ENCODE assay signal across 8 cellular contexts in genomic region chr3:170179444-170179843, GRCh38. TPM values are rescaled to one million over a fixed set of nuclear protein-coding genes. Genes with fewer than 3 reads are reported as not detected.
DNase-seq lines count a peak whose midpoint lies in the region; ATAC-seq and TF ChIP-seq lines count a peak whose summit lies in the region.

No MANE protein-coding gene starts in this region.

- peaks cover 32% of the 10 kb centered on the region for H3K36me3 Mint-ChIP-seq in nephron progenitor cell (ENCODE audit: low read depth)

- 19% methylated on average over 1 of the region's 1 CpG for WGBS in mammary epithelial cell (ENCODE audit: low coverage, missing lambda C conversion rate)

- peak overlapping the region; percentile 93 to 99 (median 95); a peak in 21 of 22 replicates for H3K9ac ChIP-seq in BLaER1 treated with 17β-estradiol and CSF1 and Interleukin-3, amounts not matched to agents 10 nM and 100 nM
- H3K9ac ChIP-seq in mammary epithelial cell (ENCODE audit: insufficient read depth, low read length) = peak overlapping the region; percentile 48

- DNase-seq in LNCaP clone FGC (ENCODE audit: low read depth) = no peak
- no peak for DNase-seq in mammary epithelial cell
- no peak for DNase-seq in nephron progenitor cell
- DNase-seq in NCI-H2196 treated with DMSO at 0.1 percent for 48 hours (lab: John Stamatoyannopoulos, UW; ENCODE audit: unreplicated experiment) = no peak
- DNase-seq in SW 1271 (lab: John Stamatoyannopoulos, UW) = no peak

- peaks cover 24% of the 10 kb centered on the region for H3K4me1 Mint-ChIP-seq in nephron progenitor cell

- no peak for ATAC-seq in HG03469 (IDR thresholded peaks at IDR 0.05; ENCODE audit: unreplicated experiment)
- no peak for ATAC-seq in GM21390 (IDR thresholded peaks at IDR 0.05; ENCODE audit: unreplicated experiment)

- peaks cover 42 to 45% (median 43%) of the 10 kb centered on the region in 11 experiments for H3K36me3 ChIP-seq in BLaER1 treated with 17β-estradiol and CSF1 and Interleukin-3, amounts not matched to agents 10 nM and 100 nM
- peaks cover 14% of the 10 kb centered on the region for H3K36me3 ChIP-seq in mammary epithelial cell (ENCODE audit: insufficient read depth, low read length)

- peak overlapping the region; percentile 99 for H3K4me3 Mint-ChIP-seq in nephron progenitor cell

- CTCF ChIA-PET in mammary epithelial cell (lab: Charles Lee; ENCODE audit: low non-redundant PET) = no interaction called here

- no peaks in the 10 kb centered on the region for H3K27me3 ChIP-seq in BLaER1 treated with 17β-estradiol and CSF1 and Interleukin-3, amounts not matched to agents 10 nM and 100 nM
- no peaks in the 10 kb centered on the region for H3K27me3 ChIP-seq in mammary epithelial cell (ENCODE audit: insufficient read depth, low read length)

- H3K9me3 ChIP-seq in BLaER1 treated with 17β-estradiol and CSF1 and Interleukin-3, amounts not matched to agents 10 nM and 100 nM (replicated peaks in 1 of 11) = no peaks in the 10 kb centered on the region
- no peaks in the 10 kb centered on the region for H3K9me3 ChIP-seq in mammary epithelial cell (replicated peaks; ENCODE audit: insufficient read depth, low read length)

- H3K79me2 ChIP-seq in mammary epithelial cell (ENCODE audit: insufficient read depth, low read length) = peaks cover 62% of the 10 kb centered on the region

- dilution Hi-C loops in mammary epithelial cell (cut with HindIII; ENCODE audit: low sequenced_read_pairs) = no loop called here

- H3K27ac ChIP-seq in BLaER1 treated with 17β-estradiol and CSF1 and Interleukin-3, amounts not matched to agents 10 nM and 100 nM = peak overlapping the region; percentile 91 to 99 (median 97); a peak in 19 of 22 replicates
- peak overlapping the region; percentile 83 for H3K27ac ChIP-seq in mammary epithelial cell (ENCODE audit: insufficient read depth, low read depth, low read length)

- H2AFZ ChIP-seq in mammary epithelial cell (ENCODE audit: low read depth, low read length) = no peak overlapping the region

- no peaks in the 10 kb centered on the region for H3K9me3 Mint-ChIP-seq in nephron progenitor cell

- in situ Hi-C loops in mammary epithelial cell (cut with MboI; ENCODE audit: low sequenced_read_pairs in 2 of 2) = no loop called here

- no TSS peak for BruUV-seq in mammary epithelial cell (replicated peaks; lab: Mats Ljungman, UMichigan)

- TF ChIP-seq CTCF in LNCaP clone FGC (IDR thresholded peaks at IDR 0.05; ENCODE audit: control insufficient read depth, extremely low read depth, insufficient read depth) = no peak
- TF ChIP-seq CTCF in mammary epithelial cell (conservative IDR thresholded peaks at IDR 0.05 in 1 of 2, IDR thresholded peaks at IDR 0.05 in 1 of 2; ENCODE audit: extremely low read depth in 1 of 2, insufficient read depth in 1 of 2, low read depth in 1 of 2, low read length in 2 of 2) = no peak
- TF ChIP-seq CTCF in nephron progenitor cell (IDR thresholded peaks at IDR 0.05) = no peak

- H3K4me2 ChIP-seq in BLaER1 treated with 17β-estradiol and CSF1 and Interleukin-3, amounts not matched to agents 10 nM and 100 nM = peak overlapping the region; percentile 86 to 99 (median 94)
- H3K4me2 ChIP-seq in mammary epithelial cell (ENCODE audit: insufficient read depth, low read depth, low read length) = peak overlapping the region; percentile 83

- H3K27ac Mint-ChIP-seq in nephron progenitor cell = peak overlapping the region; percentile 11

- H3K4me3 ChIP-seq in BLaER1 treated with 17β-estradiol and CSF1 and Interleukin-3, amounts not matched to agents 10 nM and 100 nM = peak overlapping the region; percentile 70 to 91 (median 78); a peak in 17 of 20 replicates
- H3K4me3 ChIP-seq in LNCaP clone FGC (ENCODE audit: low read depth, low read length) = peak overlapping the region; percentile 97; the same call in 1 of the 2 replicates
- peak overlapping the region; percentile 14 to 94 (median 72) for H3K4me3 ChIP-seq in mammary epithelial cell (replicated peaks in 1 of 3; ENCODE audit: insufficient read depth in 1 of 3, low read depth in 2 of 3, low read length in 3 of 3)

- peaks cover 0 to 56% (median 6%) of the 10 kb centered on the region in 11 experiments; a peak in 9 of 22 replicates for H4K20me1 ChIP-seq in BLaER1 treated with 17β-estradiol and CSF1 and Interleukin-3, amounts not matched to agents 10 nM and 100 nM
- no peaks in the 10 kb centered on the region for H4K20me1 ChIP-seq in mammary epithelial cell (ENCODE audit: insufficient read depth, low read length)

- intact Hi-C loops in mammary epithelial cell (cut with micrococcal nuclease) = no loop called here

- peaks cover 18 to 28% (median 21%) of the 10 kb centered on the region in 10 experiments for H3K4me1 ChIP-seq in BLaER1 treated with 17β-estradiol and CSF1 and Interleukin-3, amounts not matched to agents 10 nM and 100 nM
- H3K4me1 ChIP-seq in mammary epithelial cell (ENCODE audit: insufficient read depth, low read length) = peaks cover 17% of the 10 kb centered on the region

- H3K27me3 Mint-ChIP-seq in nephron progenitor cell (ENCODE audit: low read depth, poor library complexity) = no peaks in the 10 kb centered on the region

RNA-seq across cellular contexts. Expression of gene PHC3, which starts 2.1 kb away (rescaled TPM):
- 10 to 100 TPM; 43.0 to 51.4 TPM for total RNA-seq in mammary epithelial cell
- polyA plus RNA-seq in mammary epithelial cell = 41.7 TPM
- polyA minus RNA-seq in mammary epithelial cell = 52.8 TPM

RNA-seq across cellular contexts. Expression of gene PRKCI, which starts 42.8 kb away (rescaled TPM):
- 100 to 1,000 TPM in 1 of 2 donors, 10 to 100 TPM in 1; 62.7 to 122 TPM for total RNA-seq in mammary epithelial cell
- polyA plus RNA-seq in mammary epithelial cell = 27.4 TPM
- polyA minus RNA-seq in mammary epithelial cell = 39.6 TPM
